8 cellular contexts compared by ENCODE assay signal in genomic region chr19:3186377-3186688, GRCh38. TPM values are rescaled to one million over a fixed set of nuclear protein-coding genes. Genes with fewer than 3 reads are reported as not detected.
DNase-seq lines count a peak whose midpoint lies in the region; ATAC-seq, FAIRE-seq and TF ChIP-seq lines count a peak whose summit lies in the region.

No MANE protein-coding gene starts in this region.

- H3K27ac Mint-ChIP-seq in activated naive CD8-positive, alpha-beta T cell treated with anti-CD3 and anti-CD28 coated beads, Interleukin-2, amount 10 ng/mL, durations not matched to agents 7 days and 5 days, result peak overlapping the region; percentile 77

- H3K79me2 ChIP-seq in HepG2 (ENCODE audit: insufficient read depth, low read length), result peaks cover 43% of the 10 kb centered on the region

- no peak overlapping the region for H2AFZ ChIP-seq in HepG2 (ENCODE audit: low read length)

- no TSS peak for BruUV-seq in HepG2 (replicated peaks; lab: Mats Ljungman, UMichigan)

- H3K4me1 ChIP-seq in BLaER1 (peaks cover 86% of the 10 kb centered on the region), HepG2 (ENCODE audit: insufficient read depth, low read length) (peaks cover 32% of the 10 kb centered on the region), transverse colon (peaks cover 24 to 45% (median 43%) of the 10 kb centered on the region in 4 donors)

- POLR2A ChIA-PET in activated naive CD8-positive, alpha-beta T cell treated with anti-CD3 and anti-CD28 coated beads, Interleukin-2, amount 10 ng/mL, durations not matched to agents 7 days and 5 days (lab: Charles Lee), result interaction anchor here (0.8 to 2.0 kb wide), 4 partner anchors 9 to 90 kb away, joined by 3 to 8 read pairs (median 4); no protein-coding TSS in a partner anchor
- POLR2A ChIA-PET in HepG2 (lab: Yijun Ruan, JAX), result interaction anchor here (1.6 kb wide), 1 partner anchor 89 kb away, joined by 3 read pairs; no protein-coding TSS in a partner anchor

- 2% methylated on average over 8 of the region's 17 CpGs for WGBS in HepG2 (ENCODE audit: low lambda C conversion rate)
- WGBS in transverse colon (ENCODE audit: low coverage in 1 of 2), 2 donors, result 1% methylated on average over 17 of the region's 17 CpGs; no CpG with 5 or more reads in 1 of the 2 donors

- TF ChIP-seq CTCF in HepG2 (CRISPR knock-in tag; IDR thresholded peaks at IDR 0.05) (no peak), transverse colon (IDR thresholded peaks at IDR 0.05) (no peak)

- ATAC-seq in HG02678 (IDR thresholded peaks at IDR 0.05; ENCODE audit: unreplicated experiment) (peak; percentile 3), HepG2 (peak; percentile 24)
- peak; percentile 3 for ATAC-seq in activated naive CD8-positive, alpha-beta T cell treated with anti-CD3 and anti-CD28 coated beads, Interleukin-2, amount 10 ng/mL, durations not matched to agents 7 days and 5 days (ENCODE audit: low read depth)

- H3K9me3 ChIP-seq in BLaER1 (no peaks in the 10 kb centered on the region), HepG2 (ENCODE audit: low read length) (no peaks in the 10 kb centered on the region), transverse colon (no peaks in the 10 kb centered on the region)

- CTCF ChIA-PET in HepG2 (lab: Yijun Ruan, JAX; ENCODE audit: low intra/inter-chr PET ratio, low total read pairs), result no interaction called here

- TF ChIP-seq POLR2A in HepG2 (IDR thresholded peaks at IDR 0.05; ENCODE audit: insufficient read depth in 1 of 2, low read depth in 2 of 2, low read length in 2 of 2), result no peak
- no peak for TF ChIP-seq POLR2A in transverse colon (IDR thresholded peaks at IDR 0.05)

- H3K9me3 Mint-ChIP-seq in activated naive CD8-positive, alpha-beta T cell treated with anti-CD3 and anti-CD28 coated beads, Interleukin-2, amount 10 ng/mL, durations not matched to agents 7 days and 5 days, result no peaks in the 10 kb centered on the region

- peaks cover 19% of the 10 kb centered on the region for H3K36me3 Mint-ChIP-seq in activated naive CD8-positive, alpha-beta T cell treated with anti-CD3 and anti-CD28 coated beads, Interleukin-2, amount 10 ng/mL, durations not matched to agents 7 days and 5 days

- DNase-seq in activated naive CD8-positive, alpha-beta T cell treated with anti-CD3 and anti-CD28 coated beads, Interleukin-2, amount 10 ng/mL, durations not matched to agents 7 days and 5 days, result no peak
- DNase-seq in HepG2 (ENCODE audit: low spot score), result no peak
- no peak for DNase-seq in transverse colon
- no peak for DNase-seq in amygdala (lab: John Stamatoyannopoulos, UW)
- no peak for DNase-seq in pons (ENCODE audit: low spot score)
- DNase-seq in RPMI8226, result no peak

- in situ Hi-C loops in HepG2 (cut with HindIII; ENCODE audit: extremely low pct_ligation_motif_present, low pct_unique_long_range_greater_than_20kb) (no loop called here), transverse colon (cut with MboI; ENCODE audit: low pct_ligation_motif_present in 1 of 4, low pct_unique_long_range_greater_than_20kb in 1 of 4, low sequenced_read_pairs in 3 of 4) (no loop called here)

- H3K9ac ChIP-seq in BLaER1, result peak overlapping the region; percentile 97
- peak overlapping the region; percentile 88 for H3K9ac ChIP-seq in HepG2 (ENCODE audit: insufficient read depth, low read depth, low read length)

- intact Hi-C loops in HepG2 (cut with micrococcal nuclease; ENCODE audit: unreplicated experiment) (no loop called here), transverse colon (cut with DNase I; ENCODE audit: low total_unique reads) (no loop called here)

- H3K27me3 ChIP-seq in BLaER1, result no peaks in the 10 kb centered on the region
- no peaks in the 10 kb centered on the region for H3K27me3 ChIP-seq in HepG2 (ENCODE audit: control insufficient read depth in 1 of 2, insufficient read depth in 2 of 2, low read length in 2 of 2)
- H3K27me3 ChIP-seq in transverse colon, result no peaks in the 10 kb centered on the region

- no peak for TF ChIP-seq RAD21 in HepG2 (CRISPR knock-in tag; IDR thresholded peaks at IDR 0.05)

- peak overlapping the region; percentile 99 for H3K4me2 ChIP-seq in BLaER1
- H3K4me2 ChIP-seq in HepG2 (ENCODE audit: low read depth, low read length), result peak overlapping the region; percentile 95

- H3K27ac ChIP-seq in BLaER1 (peak overlapping the region; percentile 96), HepG2 (ENCODE audit: extremely low read length, insufficient read depth, low read length) (peak overlapping the region; percentile 53), transverse colon (peak overlapping the region; percentile 81 to 86 (median 83))

- H4K20me1 ChIP-seq in BLaER1 (peaks cover 94% of the 10 kb centered on the region), HepG2 (ENCODE audit: insufficient read depth, low read length) (peaks cover 7% of the 10 kb centered on the region; the same call in 1 of the 2 replicates)

- H3K36me3 ChIP-seq in BLaER1 (peaks cover 64% of the 10 kb centered on the region), HepG2 (replicated peaks in 1 of 2; ENCODE audit: control insufficient read depth in 1 of 2, insufficient read depth in 2 of 2, low read length in 2 of 2) (peaks cover 2 to 6% of the 10 kb centered on the region in 2 experiments; a peak in 3 of 5 replicates), transverse colon (no peaks in the 10 kb centered on the region)

- peaks cover 46% of the 10 kb centered on the region for H3K4me1 Mint-ChIP-seq in activated naive CD8-positive, alpha-beta T cell treated with anti-CD3 and anti-CD28 coated beads, Interleukin-2, amount 10 ng/mL, durations not matched to agents 7 days and 5 days

- TF ChIP-seq EP300 in HepG2 (IDR thresholded peaks at IDR 0.05; ENCODE audit: low read depth in 2 of 2, low read length in 2 of 2), result no peak
- no peak for TF ChIP-seq EP300 in HepG2 (CRISPR knock-in tag; IDR thresholded peaks at IDR 0.05; ENCODE audit: borderline replicate concordance)
- no peak for TF ChIP-seq EP300 in transverse colon (IDR thresholded peaks at IDR 0.05; ENCODE audit: low read depth)

- FAIRE-seq in HepG2 (lab: Jason Lieb, UNC), result no peak

- H3K27me3 Mint-ChIP-seq in activated naive CD8-positive, alpha-beta T cell treated with anti-CD3 and anti-CD28 coated beads, Interleukin-2, amount 10 ng/mL, durations not matched to agents 7 days and 5 days, result no peaks in the 10 kb centered on the region

- peak overlapping the region; percentile 92 for H3K4me3 Mint-ChIP-seq in activated naive CD8-positive, alpha-beta T cell treated with anti-CD3 and anti-CD28 coated beads, Interleukin-2, amount 10 ng/mL, durations not matched to agents 7 days and 5 days

- H3K4me3 ChIP-seq in BLaER1 (peak overlapping the region; percentile 98), HepG2 (replicated peaks in 1 of 3; ENCODE audit: insufficient read depth in 1 of 3, low read depth in 2 of 3, low read length in 3 of 3) (peak overlapping the region; percentile 88 to 98 (median 93)), transverse colon (peak overlapping the region; percentile 77 to 98 (median 96))

RNA-seq across cellular contexts. Expression of gene NCLN, which starts 0.6 kb away (rescaled TPM):
- 10 to 100 TPM; 51.1 to 53.8 TPM for total RNA-seq in activated naive CD8-positive, alpha-beta T cell treated with anti-CD3 and anti-CD28 coated beads, Interleukin-2, amount 10 ng/mL, durations not matched to agents 7 days and 5 days
- 20.0 and 56.0 TPM in 2 replicates for total RNA-seq in HepG2 (2016; rRNA removed; fragmentation: Illumina TruSeq; extraction: Trizol)
- 14.5 and 16.6 TPM in 2 replicates for total RNA-seq in HepG2 (2016; cell fraction: cytosol; rRNA removed; fragmentation: Illumina TruSeq; extraction: Trizol; ENCODE audit: low read depth)
- total RNA-seq in HepG2 (2016; cell fraction: insoluble cytoplasmic fraction; rRNA removed; fragmentation: Illumina TruSeq; extraction: Trizol), result 22.2 and 58.2 TPM in 2 replicates
- total RNA-seq in HepG2 (2016; cell fraction: membrane; rRNA removed; fragmentation: Illumina TruSeq; extraction: Trizol), result 36.2 and 36.4 TPM in 2 replicates
- 45.5 and 60.9 TPM in 2 replicates for total RNA-seq in HepG2 (2016; cell fraction: nucleus; rRNA removed; fragmentation: Illumina TruSeq; extraction: Trizol)
- 42.6 and 55.5 TPM in 2 replicates for polyA plus RNA-seq in HepG2 (2011; rRNA removed)
- polyA plus RNA-seq in HepG2 (2011; cell fraction: cytosol; rRNA removed), result 34.0 and 56.6 TPM in 2 replicates
- polyA plus RNA-seq in HepG2 (2011; cell fraction: nucleus; rRNA removed), result 87.2 and 112 TPM in 2 replicates
- 29.1 and 45.2 TPM in 2 replicates for polyA plus RNA-seq in HepG2 (2012)
- 21.6 and 23.7 TPM in 2 replicates for polyA plus RNA-seq in HepG2 (2016; cell fraction: cytosol; fragmentation: Illumina TruSeq; extraction: Trizol; ENCODE audit: low read depth)
- polyA plus RNA-seq in HepG2 (2016; cell fraction: insoluble cytoplasmic fraction; fragmentation: Illumina TruSeq; extraction: Trizol; ENCODE audit: low read depth), result 19.8 and 29.4 TPM in 2 replicates
- 31.3 and 31.9 TPM in 2 replicates for polyA plus RNA-seq in HepG2 (2016; cell fraction: membrane; fragmentation: Illumina TruSeq; extraction: Trizol; ENCODE audit: low read depth)
- polyA plus RNA-seq in HepG2 (2016; cell fraction: nucleus; fragmentation: Illumina TruSeq; extraction: Trizol; ENCODE audit: insufficient read depth, low read depth), result 109 and 110 TPM in 2 replicates
- polyA minus RNA-seq in HepG2 (2011; rRNA and poly(A)+ RNA removed; ENCODE audit: low replicate concordance), result 99.1 and 126 TPM in 2 replicates
- 41.8 and 46.2 TPM in 2 replicates for polyA minus RNA-seq in HepG2 (2011; cell fraction: cytosol; rRNA and poly(A)+ RNA removed)
- polyA minus RNA-seq in HepG2 (2011; cell fraction: nucleus; rRNA and poly(A)+ RNA removed), result 16.4 and 18.6 TPM in 2 replicates
- 100 to 1,000 TPM in 2 of 4 donors, 10 to 100 TPM in 2; 65.4 to 142 (median 102) TPM for total RNA-seq in transverse colon

RNA-seq across cellular contexts. Expression of gene S1PR4, which starts 7.8 kb away (rescaled TPM):
- total RNA-seq in activated naive CD8-positive, alpha-beta T cell treated with anti-CD3 and anti-CD28 coated beads, Interleukin-2, amount 10 ng/mL, durations not matched to agents 7 days and 5 days, result 100 to 1,000 TPM; 133 to 134 TPM
- total RNA-seq in HepG2 (2016; rRNA removed; fragmentation: Illumina TruSeq; extraction: Trizol) (0.07 TPM in 1 of 2 replicates, not detected in the other), transverse colon (10 to 100 TPM in 1 of 4 donors, 1 to 10 TPM in 1, under 1 TPM in 1, not detected in 1; 0.68 to 14.6 (median 6.0) TPM)
- not detected in 2 replicates for total RNA-seq in HepG2 (2016; cell fraction: cytosol; rRNA removed; fragmentation: Illumina TruSeq; extraction: Trizol; ENCODE audit: low read depth)
- total RNA-seq in HepG2 (2016; cell fraction: insoluble cytoplasmic fraction; rRNA removed; fragmentation: Illumina TruSeq; extraction: Trizol), result 0.09 TPM in 1 of 2 replicates, not detected in the other
- total RNA-seq in HepG2 (2016; cell fraction: membrane; rRNA removed; fragmentation: Illumina TruSeq; extraction: Trizol), result not detected in 2 replicates
- total RNA-seq in HepG2 (2016; cell fraction: nucleus; rRNA removed; fragmentation: Illumina TruSeq; extraction: Trizol), result not detected in 2 replicates
- polyA plus RNA-seq in HepG2 (2011; rRNA removed), result 0.09 and 0.33 TPM in 2 replicates
- polyA plus RNA-seq in HepG2 (2011; cell fraction: cytosol; rRNA removed), result not detected in 2 replicates
- 1.2 and 1.8 TPM in 2 replicates for polyA plus RNA-seq in HepG2 (2011; cell fraction: nucleus; rRNA removed)
- polyA plus RNA-seq in HepG2 (2012), result not detected in 2 replicates
- not detected in 2 replicates for polyA plus RNA-seq in HepG2 (2016; cell fraction: cytosol; fragmentation: Illumina TruSeq; extraction: Trizol; ENCODE audit: low read depth)
- not detected in 2 replicates for polyA plus RNA-seq in HepG2 (2016; cell fraction: insoluble cytoplasmic fraction; fragmentation: Illumina TruSeq; extraction: Trizol; ENCODE audit: low read depth)
- polyA plus RNA-seq in HepG2 (2016; cell fraction: membrane; fragmentation: Illumina TruSeq; extraction: Trizol; ENCODE audit: low read depth), result not detected in 2 replicates
- 0.29 TPM in 1 of 2 replicates, not detected in the other for polyA plus RNA-seq in HepG2 (2016; cell fraction: nucleus; fragmentation: Illumina TruSeq; extraction: Trizol; ENCODE audit: insufficient read depth, low read depth)
- 0.19 TPM in 1 of 2 replicates, not detected in the other for polyA minus RNA-seq in HepG2 (2011; rRNA and poly(A)+ RNA removed; ENCODE audit: low replicate concordance)
- polyA minus RNA-seq in HepG2 (2011; cell fraction: cytosol; rRNA and poly(A)+ RNA removed), result not detected in 2 replicates
- polyA minus RNA-seq in HepG2 (2011; cell fraction: nucleus; rRNA and poly(A)+ RNA removed), result 0.25 TPM in 1 of 2 replicates, not detected in the other

RNA-seq across cellular contexts. Expression of gene CELF5, which starts 38.1 kb away (rescaled TPM):
- under 1 TPM in 1 of 2 experiments, not detected in 1; 0.14 TPM for total RNA-seq in activated naive CD8-positive, alpha-beta T cell treated with anti-CD3 and anti-CD28 coated beads, Interleukin-2, amount 10 ng/mL, durations not matched to agents 7 days and 5 days
- 0.14 and 0.31 TPM in 2 replicates for total RNA-seq in HepG2 (2016; rRNA removed; fragmentation: Illumina TruSeq; extraction: Trizol)
- 0.35 TPM in 1 of 2 replicates, not detected in the other for total RNA-seq in HepG2 (2016; cell fraction: cytosol; rRNA removed; fragmentation: Illumina TruSeq; extraction: Trizol; ENCODE audit: low read depth)
- total RNA-seq in HepG2 (2016; cell fraction: insoluble cytoplasmic fraction; rRNA removed; fragmentation: Illumina TruSeq; extraction: Trizol), result 0.16 and 0.30 TPM in 2 replicates
- 0.12 and 0.28 TPM in 2 replicates for total RNA-seq in HepG2 (2016; cell fraction: membrane; rRNA removed; fragmentation: Illumina TruSeq; extraction: Trizol)
- 0.66 and 0.68 TPM in 2 replicates for total RNA-seq in HepG2 (2016; cell fraction: nucleus; rRNA removed; fragmentation: Illumina TruSeq; extraction: Trizol)
- polyA plus RNA-seq in HepG2 (2011; rRNA removed), result 0.84 and 0.91 TPM in 2 replicates
- polyA plus RNA-seq in HepG2 (2011; cell fraction: cytosol; rRNA removed), result 0.23 and 0.43 TPM in 2 replicates
- polyA plus RNA-seq in HepG2 (2011; cell fraction: nucleus; rRNA removed), result 3.4 and 3.5 TPM in 2 replicates
- polyA plus RNA-seq in HepG2 (2012), result 2.1 and 2.4 TPM in 2 replicates
- 0.07 and 0.20 TPM in 2 replicates for polyA plus RNA-seq in HepG2 (2016; cell fraction: cytosol; fragmentation: Illumina TruSeq; extraction: Trizol; ENCODE audit: low read depth)
- polyA plus RNA-seq in HepG2 (2016; cell fraction: insoluble cytoplasmic fraction; fragmentation: Illumina TruSeq; extraction: Trizol; ENCODE audit: low read depth), result 0.19 and 0.47 TPM in 2 replicates
- polyA plus RNA-seq in HepG2 (2016; cell fraction: membrane; fragmentation: Illumina TruSeq; extraction: Trizol; ENCODE audit: low read depth), result 0.15 and 0.30 TPM in 2 replicates
- polyA plus RNA-seq in HepG2 (2016; cell fraction: nucleus; fragmentation: Illumina TruSeq; extraction: Trizol; ENCODE audit: insufficient read depth, low read depth), result 1.6 and 1.9 TPM in 2 replicates
- 0.44 and 0.56 TPM in 2 replicates for polyA minus RNA-seq in HepG2 (2011; rRNA and poly(A)+ RNA removed; ENCODE audit: low replicate concordance)
- 0.40 TPM in 1 of 2 replicates, not detected in the other for polyA minus RNA-seq in HepG2 (2011; cell fraction: cytosol; rRNA and poly(A)+ RNA removed)
- polyA minus RNA-seq in HepG2 (2011; cell fraction: nucleus; rRNA and poly(A)+ RNA removed), result 0.75 and 0.77 TPM in 2 replicates
- total RNA-seq in transverse colon, result under 1 TPM in 2 of 4 donors, not detected in 2; 0.27 to 0.48 TPM

RNA-seq across cellular contexts. Expression of gene GNA15, which starts 50.5 kb away (rescaled TPM):
- total RNA-seq in activated naive CD8-positive, alpha-beta T cell treated with anti-CD3 and anti-CD28 coated beads, Interleukin-2, amount 10 ng/mL, durations not matched to agents 7 days and 5 days, result 10 to 100 TPM; 17.9 to 19.5 TPM
- not detected in 2 replicates for total RNA-seq in HepG2 (2016; rRNA removed; fragmentation: Illumina TruSeq; extraction: Trizol)
- total RNA-seq in HepG2 (2016; cell fraction: cytosol; rRNA removed; fragmentation: Illumina TruSeq; extraction: Trizol; ENCODE audit: low read depth), result not detected in 2 replicates
- not detected in 2 replicates for total RNA-seq in HepG2 (2016; cell fraction: insoluble cytoplasmic fraction; rRNA removed; fragmentation: Illumina TruSeq; extraction: Trizol)
- total RNA-seq in HepG2 (2016; cell fraction: membrane; rRNA removed; fragmentation: Illumina TruSeq; extraction: Trizol), result not detected in 2 replicates
- not detected in 2 replicates for total RNA-seq in HepG2 (2016; cell fraction: nucleus; rRNA removed; fragmentation: Illumina TruSeq; extraction: Trizol)
- not detected in 2 replicates for polyA plus RNA-seq in HepG2 (2011; rRNA removed)
- 0.04 TPM in 1 of 2 replicates, not detected in the other for polyA plus RNA-seq in HepG2 (2011; cell fraction: cytosol; rRNA removed)
- not detected in 2 replicates for polyA plus RNA-seq in HepG2 (2011; cell fraction: nucleus; rRNA removed)
- not detected in 2 replicates for polyA plus RNA-seq in HepG2 (2012)
- not detected in 2 replicates for polyA plus RNA-seq in HepG2 (2016; cell fraction: cytosol; fragmentation: Illumina TruSeq; extraction: Trizol; ENCODE audit: low read depth)
- not detected in 2 replicates for polyA plus RNA-seq in HepG2 (2016; cell fraction: insoluble cytoplasmic fraction; fragmentation: Illumina TruSeq; extraction: Trizol; ENCODE audit: low read depth)
- polyA plus RNA-seq in HepG2 (2016; cell fraction: membrane; fragmentation: Illumina TruSeq; extraction: Trizol; ENCODE audit: low read depth), result 0.08 TPM in 1 of 2 replicates, not detected in the other
- 0.22 TPM in 1 of 2 replicates, not detected in the other for polyA plus RNA-seq in HepG2 (2016; cell fraction: nucleus; fragmentation: Illumina TruSeq; extraction: Trizol; ENCODE audit: insufficient read depth, low read depth)
- polyA minus RNA-seq in HepG2 (2011; rRNA and poly(A)+ RNA removed; ENCODE audit: low replicate concordance), result 0.10 and 0.61 TPM in 2 replicates
- not detected in 2 replicates for polyA minus RNA-seq in HepG2 (2011; cell fraction: cytosol; rRNA and poly(A)+ RNA removed)
- not detected in 2 replicates for polyA minus RNA-seq in HepG2 (2011; cell fraction: nucleus; rRNA and poly(A)+ RNA removed)
- total RNA-seq in transverse colon, result 1 to 10 TPM in 2 of 4 donors, not detected in 2; 1.9 to 2.2 TPM

Comparison
In these comparisons a context has a peak if more than half of its experiments do, and no peak if none do; other contexts are left out.
1. RNA of gene S1PR4, which starts 7.8 kb away (total RNA-seq): 133 to 134 TPM in activated naive CD8-positive, alpha-beta T cell treated with anti-CD3 and anti-CD28 coated beads, Interleukin-2, amount 10 ng/mL, durations not matched to agents 7 days and 5 days; 0.68 to 14.6 TPM in transverse colon and 0.07 to 0.09 TPM in HepG2; every median in the first group is over 4 times any median in the second.
2. Peak in every context shown above with its lines, with median percentiles within 50 percentile points of each other: H3K27ac ChIP-seq, H3K4me3 ChIP-seq and ATAC-seq.